8 cellular contexts compared by ENCODE assay signal in the genomic region with DNA sequence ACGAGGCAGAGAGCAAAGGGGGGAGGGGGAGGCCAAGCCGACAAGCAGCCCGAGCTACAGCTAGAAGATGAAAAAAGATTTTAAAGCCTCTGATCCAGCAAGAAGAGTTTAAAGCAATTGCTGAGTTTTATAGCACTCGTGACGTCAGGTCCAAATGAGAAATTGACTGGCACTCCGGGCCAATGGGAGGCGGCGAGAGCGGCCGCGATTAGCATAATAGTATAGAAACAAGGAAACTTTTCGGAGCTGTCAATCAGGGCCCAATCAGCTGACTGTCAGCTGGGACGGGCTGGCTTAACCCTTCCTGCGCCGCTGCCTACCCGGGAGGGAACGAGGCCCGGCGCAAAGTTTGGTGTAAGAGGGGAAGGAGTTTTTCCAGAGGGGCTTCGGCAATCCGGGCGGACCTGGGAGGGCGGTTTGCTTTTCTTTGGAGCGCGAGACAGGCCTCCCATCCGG. TPM values are rescaled to one million over a fixed set of nuclear protein-coding genes. Genes with fewer than 3 reads are reported as not detected.
DNase-seq lines count a peak whose midpoint lies in the region; ATAC-seq and TF ChIP-seq lines count a peak whose summit lies in the region.

A gene (minus strand): TSS at position 102 of the 456 bp plus-strand sequence. CDS start 835 bp downstream, outside the sequence.

- peak within 1 kb of the TSS; percentile 81 to 84 for H3K9ac ChIP-seq in mucosa of rectum (ENCODE audit: low read depth in 1 of 2, low read length in 2 of 2)

- H3K27ac Mint-ChIP-seq in Calu3 (ENCODE audit: unreplicated experiment): peak within 1 kb of the TSS; percentile 91
- H3K27ac Mint-ChIP-seq in activated T-helper 17 cell treated with anti-CD3 and anti-CD28 coated beads, Interleukin-2, amount 50 U/mL, for 72 hours: peak within 1 kb of the TSS; percentile 99

- H3K27me3 Mint-ChIP-seq in Calu3 (ENCODE audit: unreplicated experiment): peaks cover 57% of the 10 kb centered on the region
- H3K27me3 Mint-ChIP-seq in activated T-helper 17 cell treated with anti-CD3 and anti-CD28 coated beads, Interleukin-2, amount 50 U/mL, for 72 hours: no peaks in the 10 kb centered on the region

- peaks cover 24% of the 10 kb centered on the region for H3K4me1 Mint-ChIP-seq in Calu3 (ENCODE audit: low read depth, unreplicated experiment)
- H3K4me1 Mint-ChIP-seq in activated T-helper 17 cell treated with anti-CD3 and anti-CD28 coated beads, Interleukin-2, amount 50 U/mL, for 72 hours: peaks cover 23% of the 10 kb centered on the region

- ATAC-seq in activated T-helper 17 cell treated with anti-CD3 and anti-CD28 coated beads, Interleukin-2, amount 50 U/mL, for 72 hours (replicated peaks): peak; percentile 76
- no peak for ATAC-seq in HG03196 (IDR thresholded peaks at IDR 0.05; ENCODE audit: unreplicated experiment)

- H3K4me3 Mint-ChIP-seq in Calu3 (ENCODE audit: low read depth, unreplicated experiment): peak within 1 kb of the TSS; percentile 81
- peak within 1 kb of the TSS; percentile 87 for H3K4me3 Mint-ChIP-seq in activated T-helper 17 cell treated with anti-CD3 and anti-CD28 coated beads, Interleukin-2, amount 50 U/mL, for 72 hours

- H3K27ac ChIP-seq in HL-60 (replicated peaks) (no peak within 1 kb of the TSS), Peyer's patch (peak within 1 kb of the TSS; percentile 82 to 97 (median 94)), esophagus squamous epithelium (peak within 1 kb of the TSS; percentile 92 to 98 (median 96)), mucosa of rectum (ENCODE audit: low read depth in 2 of 2, low read length in 2 of 2) (peak within 1 kb of the TSS; percentile 87 to 90)

- no peaks in the 10 kb centered on the region for H3K9me3 ChIP-seq in Peyer's patch
- no peaks in the 10 kb centered on the region for H3K9me3 ChIP-seq in esophagus squamous epithelium
- no peaks in the 10 kb centered on the region for H3K9me3 ChIP-seq in mucosa of rectum (ENCODE audit: control insufficient read depth in 2 of 2, low read length in 2 of 2)

- BruUV-seq in Calu3 (replicated peaks; lab: Mats Ljungman, UMichigan): no TSS peak

- peak; percentile 84 for DNase-seq in Calu3
- no peak for DNase-seq in HL-60 (ENCODE audit: low read depth in 1 of 2, low spot score in 1 of 2)
- peak; percentile 85 to 97 (median 92) for DNase-seq in Peyer's patch
- DNase-seq in esophagus squamous epithelium (lab: John Stamatoyannopoulos, UW): peak; percentile 68
- DNase-seq in stimulated activated CD8-positive, alpha-beta memory T cell treated with anti-CD3 and anti-CD28 coated beads, Interleukin-2, amount 100 ng/mL, for 1 hour (ENCODE audit: low read depth in 2 of 2): peak; percentile 54 to 62

- H3K4me3 ChIP-seq in HL-60 (replicated peaks; ENCODE audit: insufficient read depth, low read length) (peak within 1 kb of the TSS; percentile 25; the same call in 1 of the 2 replicates), Peyer's patch (peak within 1 kb of the TSS; percentile 61 to 84 (median 74)), esophagus squamous epithelium (peak within 1 kb of the TSS; percentile 77 to 86 (median 84)), mucosa of rectum (ENCODE audit: low read length in 2 of 2) (peak within 1 kb of the TSS; percentile 83 to 84)

- peaks cover 40% of the 10 kb centered on the region for H3K27me3 ChIP-seq in HL-60 (ENCODE audit: insufficient read depth, poor library complexity, severe bottlenecking)
- H3K27me3 ChIP-seq in Peyer's patch: no peaks in the 10 kb centered on the region
- H3K27me3 ChIP-seq in esophagus squamous epithelium: no peaks in the 10 kb centered on the region
- peaks cover 18 to 23% of the 10 kb centered on the region in 2 donors for H3K27me3 ChIP-seq in mucosa of rectum (ENCODE audit: control insufficient read depth in 2 of 2, insufficient read depth in 2 of 2, low read length in 2 of 2)

- intact Hi-C loops in Calu3 (cut with micrococcal nuclease; ENCODE audit: unreplicated experiment) (loop anchor here (5.0 kb wide), 7 partner anchors 42 to 1358 kb away; no protein-coding TSS in a partner anchor), esophagus squamous epithelium (cut with DNase I) (loop anchor here (10.0 kb wide), 1 partner anchor 1476 kb away; no protein-coding TSS in a partner anchor)

- TF ChIP-seq POLR2A in Peyer's patch (IDR thresholded peaks at IDR 0.05) (peak; percentile 90 to 93), esophagus squamous epithelium (IDR thresholded peaks at IDR 0.05) (peak in 2 of 4 donors; percentile 69 to 85)

- TF ChIP-seq CTCF in Calu3 (IDR thresholded peaks at IDR 0.05; ENCODE audit: unreplicated experiment): no peak
- TF ChIP-seq CTCF in HL-60 (IDR thresholded peaks at IDR 0.05; ENCODE audit: insufficient read depth, low read length): no peak
- no peak for TF ChIP-seq CTCF in Peyer's patch (IDR thresholded peaks at IDR 0.05)
- no peak for TF ChIP-seq CTCF in esophagus squamous epithelium (IDR thresholded peaks at IDR 0.05)

- CTCF ChIA-PET in Calu3 (lab: Charles Lee): interaction anchor here (0.6 to 2.5 kb wide), 5 partner anchors 39 to 866 kb away, joined by 3 to 28 read pairs (median 5); no protein-coding TSS in a partner anchor

- H3K36me3 Mint-ChIP-seq in Calu3 (ENCODE audit: insufficient read depth, unreplicated experiment): peaks cover 30% of the 10 kb centered on the region
- H3K36me3 Mint-ChIP-seq in activated T-helper 17 cell treated with anti-CD3 and anti-CD28 coated beads, Interleukin-2, amount 50 U/mL, for 72 hours (ENCODE audit: low read depth): peaks cover 76% of the 10 kb centered on the region

- peaks cover 0 to 4% (median 0%) of the 10 kb centered on the region in 4 donors for H3K4me1 ChIP-seq in Peyer's patch
- H3K4me1 ChIP-seq in esophagus squamous epithelium: peaks cover 8 to 44% (median 8%) of the 10 kb centered on the region in 3 donors
- peaks cover 8 to 19% of the 10 kb centered on the region in 2 donors for H3K4me1 ChIP-seq in mucosa of rectum (ENCODE audit: control insufficient read depth in 2 of 2, insufficient read depth in 2 of 2, low read length in 2 of 2)

- H3K36me3 ChIP-seq in Peyer's patch (peaks cover 0 to 12% (median 0%) of the 10 kb centered on the region in 3 donors), esophagus squamous epithelium (no peaks in the 10 kb centered on the region), mucosa of rectum (ENCODE audit: control insufficient read depth in 2 of 2, insufficient read depth in 2 of 2, low read length in 2 of 2) (no peaks in the 10 kb centered on the region)

- WGBS in esophagus squamous epithelium, 2 donors: 0 to 1% methylated on average over 16 to 24 of the region's 26 CpGs

- no peaks in the 10 kb centered on the region for H3K9me3 Mint-ChIP-seq in Calu3 (ENCODE audit: low read depth, unreplicated experiment)
- H3K9me3 Mint-ChIP-seq in activated T-helper 17 cell treated with anti-CD3 and anti-CD28 coated beads, Interleukin-2, amount 50 U/mL, for 72 hours: no peaks in the 10 kb centered on the region

RNA-seq across cellular contexts. Expression of the gene that starts here (rescaled TPM):
- 0.64 and 0.97 TPM in 2 replicates for total RNA-seq in Calu3 (2022)
- total RNA-seq in Peyer's patch: 100 to 1,000 TPM in 3 of 4 donors, 10 to 100 TPM in 1; 92.4 to 390 (median 235) TPM
- total RNA-seq in activated T-helper 17 cell treated with anti-CD3 and anti-CD28 coated beads, Interleukin-2, amount 50 U/mL, for 72 hours: 100 to 1,000 TPM; 173 to 375 TPM
- total RNA-seq in esophagus squamous epithelium: 10 to 100 TPM; 18.9 to 52.6 (median 31.1) TPM

Comparison
In these comparisons a context has a peak if more than half of its experiments do, and no peak if none do; other contexts are left out.
1. RNA of the gene that starts here (total RNA-seq): 173 to 375 TPM in activated T-helper 17 cell treated with anti-CD3 and anti-CD28 coated beads, Interleukin-2, amount 50 U/mL, for 72 hours, 92.4 to 390 TPM in Peyer's patch and 18.9 to 52.6 TPM in esophagus squamous epithelium; 0.64 to 0.97 TPM in Calu3; every median in the first group is over 10 times any median in the second.
2. Peak in DNase-seq in Calu3; RNA of the gene not detected or under 1 TPM.
3. DNase-seq: peak in Peyer's patch (3 of 3), esophagus squamous epithelium (single experiment) and stimulated activated CD8-positive, alpha-beta memory T cell treated with anti-CD3 and anti-CD28 coated beads, Interleukin-2, amount 100 ng/mL, for 1 hour (2 of 2); none in HL-60 (0 of 2).
4. H3K4me3 ChIP-seq: peak in every context shown above with its lines; median percentile 84 in esophagus squamous epithelium; 84 in mucosa of rectum; 74 in Peyer's patch; 25 in HL-60.